ENCODE assay signal across 8 cellular contexts in the genomic region with DNA sequence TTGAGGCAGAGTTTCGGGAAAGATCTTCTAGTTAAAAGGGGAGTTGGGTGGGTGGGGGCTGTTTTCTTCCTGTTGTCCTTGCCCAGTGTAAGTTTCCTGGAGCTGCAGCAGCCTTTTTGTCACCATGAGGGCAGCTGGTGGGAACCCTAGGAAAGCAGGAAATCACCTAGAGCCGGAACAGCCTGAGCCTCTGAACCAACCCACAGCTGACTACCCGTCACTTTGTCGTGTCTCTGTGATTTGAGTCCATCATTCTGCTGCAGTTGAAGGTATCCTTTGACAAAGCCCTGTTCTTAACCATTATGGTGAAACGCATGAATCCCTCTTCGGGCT. TPM values are rescaled to one million over a fixed set of nuclear protein-coding genes. Genes with fewer than 3 reads are reported as not detected.
DNase-seq lines count a peak whose midpoint lies in the region; FAIRE-seq and TF ChIP-seq lines count a peak whose summit lies in the region.

No MANE protein-coding gene starts in this region.

- H3K9me3 ChIP-seq in HAP-1 = no peaks in the 10 kb centered on the region; the same call in 1 of the 2 replicates
- no peaks in the 10 kb centered on the region for H3K9me3 ChIP-seq in small intestine (ENCODE audit: control insufficient read depth, low read depth)

- FAIRE-seq in small intestine (lab: Jason Lieb, UNC) = no peak

- H3K4me3 ChIP-seq in HAP-1 = peak overlapping the region; percentile 68
- peak overlapping the region; percentile 89 for H3K4me3 ChIP-seq in WI38 (ENCODE audit: low read depth, low read length)
- peak overlapping the region; percentile 55 to 69 for H3K4me3 ChIP-seq in small intestine (ENCODE audit: low read depth in 1 of 2, low read length in 2 of 2)

- H3K36me3 Mint-ChIP-seq in glutamatergic neuron (ENCODE audit: unreplicated experiment) = peaks cover 5% of the 10 kb centered on the region

- H3K27me3 ChIP-seq in HAP-1 (ENCODE audit: low read depth) (no peaks in the 10 kb centered on the region), small intestine (ENCODE audit: control insufficient read depth in 2 of 2, insufficient read depth in 2 of 2, low read length in 2 of 2) (no peaks in the 10 kb centered on the region)

- peaks cover 8% of the 10 kb centered on the region for H3K4me1 Mint-ChIP-seq in glutamatergic neuron (ENCODE audit: low read depth, unreplicated experiment)

- peak overlapping the region in 1 of 2 donors; percentile 91 for H3K27ac ChIP-seq in small intestine (ENCODE audit: low read depth in 1 of 2, low read length in 1 of 2)

- peak overlapping the region; percentile 99 for H3K4me3 Mint-ChIP-seq in glutamatergic neuron (ENCODE audit: unreplicated experiment)

- DNase-seq in HAP-1 (ENCODE audit: low spot score in 2 of 2) = no peak
- DNase-seq in glutamatergic neuron = no peak
- no peak for DNase-seq in small intestine
- DNase-seq in cerebellum (ENCODE audit: low spot score) = no peak
- DNase-seq in NCI-H748 (lab: John Stamatoyannopoulos, UW; ENCODE audit: unreplicated experiment) = no peak
- DNase-seq in NCI-H1105 treated with DMSO at 0.1 percent for 48 hours (lab: John Stamatoyannopoulos, UW) = no peak
- DNase-seq in SKM-1 (lab: John Stamatoyannopoulos, UW; ENCODE audit: unreplicated experiment) = no peak

- H3K27ac Mint-ChIP-seq in glutamatergic neuron (ENCODE audit: unreplicated experiment) = peak overlapping the region; percentile 68

- H3K27me3 Mint-ChIP-seq in glutamatergic neuron (ENCODE audit: unreplicated experiment) = peaks cover 12% of the 10 kb centered on the region

- peaks cover 8% of the 10 kb centered on the region for H3K4me1 ChIP-seq in HAP-1
- peaks cover 2 to 3% of the 10 kb centered on the region in 2 donors for H3K4me1 ChIP-seq in small intestine (ENCODE audit: control insufficient read depth in 2 of 2, insufficient read depth in 1 of 2, low read depth in 1 of 2, low read length in 1 of 2)

- H3K9me3 Mint-ChIP-seq in glutamatergic neuron (ENCODE audit: unreplicated experiment) = peaks cover 12% of the 10 kb centered on the region

- TF ChIP-seq CTCF in WI38 (IDR thresholded peaks at IDR 0.05; ENCODE audit: low read depth, low read length) (no peak), glutamatergic neuron (IDR thresholded peaks at IDR 0.05; ENCODE audit: partially characterized antibody, unreplicated experiment) (no peak)

- H3K36me3 ChIP-seq in HAP-1 (replicated peaks) (no peaks in the 10 kb centered on the region; the same call in 1 of the 2 replicates), small intestine (ENCODE audit: control insufficient read depth in 2 of 2, insufficient read depth in 2 of 2, low read length in 2 of 2) (no peaks in the 10 kb centered on the region)

- in situ Hi-C loops in HAP-1 (cut with MboI; ENCODE audit: low sequenced_read_pairs) = loop anchor here (25.0 kb wide), 1 partner anchor 250 kb away; no protein-coding TSS in a partner anchor

- WGBS in small intestine, 3 donors = 68 to 83% (median 72%) methylated on average over 6 of the region's 6 CpGs

RNA-seq across cellular contexts. Expression of gene C10orf143, which starts 1.2 kb away (rescaled TPM):
- total RNA-seq in glutamatergic neuron (ENCODE audit: unreplicated experiment) = 0.96 TPM
- 1 to 10 TPM; 3.7 to 8.1 (median 6.9) TPM for polyA plus RNA-seq in small intestine
- 0.82 TPM for total RNA-seq in cerebellum

RNA-seq across cellular contexts. Expression of gene GLRX3, which starts 24.4 kb away (rescaled TPM):
- 80.1 TPM for total RNA-seq in glutamatergic neuron (ENCODE audit: unreplicated experiment)
- 10 to 100 TPM; 51.3 to 66.9 (median 55.4) TPM for polyA plus RNA-seq in small intestine
- total RNA-seq in cerebellum = 36.2 TPM
